ENCODE assay signal across 8 cellular contexts in the genomic region with DNA sequence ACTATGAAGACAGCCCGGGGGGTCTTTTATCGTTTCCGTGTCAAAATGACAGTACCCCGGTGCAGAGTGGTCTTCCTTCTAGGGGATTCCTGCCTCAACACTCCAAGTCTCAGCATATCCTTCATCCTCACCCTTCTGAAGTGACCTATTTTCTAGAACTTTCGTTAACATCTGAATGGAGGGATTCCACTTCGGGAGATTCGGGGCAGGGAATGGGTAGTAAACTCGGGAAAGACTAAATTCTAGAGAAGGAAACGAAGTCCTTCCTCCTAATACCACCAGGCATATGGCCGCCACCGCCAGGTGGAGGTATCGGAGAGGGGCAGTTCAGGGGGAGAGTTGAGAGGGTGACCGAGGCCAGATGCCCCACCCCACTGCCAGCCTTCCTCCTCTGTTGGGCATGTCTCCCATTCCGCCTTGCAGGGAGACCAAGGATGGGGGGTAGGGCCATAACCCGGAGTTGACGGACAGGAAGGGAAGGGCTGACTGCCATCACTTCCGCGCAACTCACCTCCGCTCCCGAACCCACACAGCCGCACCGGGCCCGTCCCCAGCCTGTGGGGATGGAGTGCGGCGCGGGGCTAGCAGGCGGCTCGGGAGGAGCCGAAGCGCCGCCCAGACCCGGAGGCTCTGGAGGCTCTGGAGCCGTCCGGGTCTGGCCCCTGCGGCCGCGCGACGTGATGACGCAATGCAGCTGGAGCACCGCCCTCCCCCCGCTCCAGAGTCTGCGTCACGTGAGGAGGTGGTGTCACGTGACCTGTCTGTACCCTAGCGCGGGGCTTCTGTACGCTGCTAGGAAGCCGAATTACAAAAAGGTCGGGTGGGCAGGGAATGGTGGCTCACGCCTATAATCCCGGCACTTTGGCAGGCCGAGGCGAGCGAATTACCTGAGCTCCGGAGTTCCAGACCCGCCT. TPM values are rescaled to one million over a fixed set of nuclear protein-coding genes. Genes with fewer than 3 reads are reported as not detected.
DNase-seq lines count a peak whose midpoint lies in the region; ATAC-seq, FAIRE-seq and TF ChIP-seq lines count a peak whose summit lies in the region.

A gene (minus strand): TSS at position 657 of the 914 bp plus-strand sequence. CDS start 2,072 bp downstream, outside the sequence.

- ATAC-seq in HG02763 (IDR thresholded peaks at IDR 0.05; ENCODE audit: unreplicated experiment) (peak; percentile 92), Right ventricle myocardium superior (ENCODE audit: poor library complexity) (peak; percentile 99), pancreas (peak; percentile 96 to 99 (median 98))

- 0 to 1% methylated on average over 47 to 57 of the region's 57 CpGs for WGBS in pancreas, 2 donors

- H3K27ac ChIP-seq in pancreas (peak within 1 kb of the TSS; percentile 92 to 97 (median 94)), tibial artery (peak within 1 kb of the TSS; percentile 93 to 96)

- intact Hi-C loops in Right ventricle myocardium superior (cut with DNase I) = no loop called here
- intact Hi-C loops in pancreas (cut with DNase I) = no loop called here
- intact Hi-C loops in tibial artery (cut with DNase I; ENCODE audit: low total_unique reads) = loop anchor here (10.0 kb wide), 1 partner anchor 68 kb away; no protein-coding TSS in a partner anchor

- peak; percentile 97 to 100 (median 98) for DNase-seq in NCI-H1417 (lab: John Stamatoyannopoulos, UW)
- peak; percentile 80 to 87 for DNase-seq in SW 1271 (lab: John Stamatoyannopoulos, UW)
- peak; percentile 90 for DNase-seq in activated naive CD8-positive, alpha-beta T cell treated with anti-CD3 and anti-CD28 coated beads, Interleukin-2, amount 50 U/mL, for 16 hours (ENCODE audit: low read depth, low spot score)
- peak; percentile 99 for DNase-seq in Right ventricle myocardium superior
- peak; percentile 95 to 99 (median 97) for DNase-seq in pancreas
- DNase-seq in tibial artery = peak; percentile 95 to 97

- no peaks in the 10 kb centered on the region for H3K27me3 ChIP-seq in pancreas
- H3K27me3 ChIP-seq in tibial artery = no peaks in the 10 kb centered on the region

- peak; percentile 74 for TF ChIP-seq CTCF in GM12873 (IDR thresholded peaks at IDR 0.05; ENCODE audit: insufficient read depth, low read depth, low read length, missing control alignments)
- peak; percentile 13 to 34 (median 24) for TF ChIP-seq CTCF in pancreas (IDR thresholded peaks at IDR 0.05)
- peak; percentile 55 to 61 for TF ChIP-seq CTCF in tibial artery (IDR thresholded peaks at IDR 0.05)

- FAIRE-seq in pancreas (lab: Jason Lieb, UNC) = no peak

- H3K36me3 ChIP-seq in pancreas = peaks cover 0 to 5% (median 0%) of the 10 kb centered on the region in 3 donors
- H3K36me3 ChIP-seq in tibial artery = peaks cover 3 to 4% (median 4%) of the 10 kb centered on the region in 3 donors

- H3K4me1 ChIP-seq in pancreas (peaks cover 0 to 10% (median 8%) of the 10 kb centered on the region in 3 donors), tibial artery (peaks cover 0 to 26% (median 5%) of the 10 kb centered on the region in 4 donors)

- peak within 1 kb of the TSS; percentile 53 to 91 (median 62) for H3K4me3 ChIP-seq in pancreas
- peak within 1 kb of the TSS; percentile 78 to 99 for H3K4me3 ChIP-seq in tibial artery

- H3K9me3 ChIP-seq in pancreas = no peaks in the 10 kb centered on the region
- H3K9me3 ChIP-seq in tibial artery = no peaks in the 10 kb centered on the region

RNA-seq across cellular contexts. Expression of the gene that starts here (rescaled TPM):
- total RNA-seq in Right ventricle myocardium superior = 19.4 TPM
- 10 to 100 TPM; 10.2 to 17.8 (median 11.7) TPM for total RNA-seq in pancreas
- 10 to 100 TPM in 1 of 2 donors, 1 to 10 TPM in 1; 8.2 to 13.4 TPM for polyA plus RNA-seq in pancreas

Comparison
In these comparisons a context has a peak if more than half of its experiments do, and no peak if none do; other contexts are left out.
1. Peak in every context shown above with its lines: DNase-seq, ATAC-seq, H3K4me3 ChIP-seq and H3K27ac ChIP-seq.
2. CTCF ChIP-seq: peak in every context shown above with its lines; median percentile 74 in GM12873; 58 in tibial artery; 24 in pancreas.